ENCODE assay signal across 8 cellular contexts in the genomic region with DNA sequence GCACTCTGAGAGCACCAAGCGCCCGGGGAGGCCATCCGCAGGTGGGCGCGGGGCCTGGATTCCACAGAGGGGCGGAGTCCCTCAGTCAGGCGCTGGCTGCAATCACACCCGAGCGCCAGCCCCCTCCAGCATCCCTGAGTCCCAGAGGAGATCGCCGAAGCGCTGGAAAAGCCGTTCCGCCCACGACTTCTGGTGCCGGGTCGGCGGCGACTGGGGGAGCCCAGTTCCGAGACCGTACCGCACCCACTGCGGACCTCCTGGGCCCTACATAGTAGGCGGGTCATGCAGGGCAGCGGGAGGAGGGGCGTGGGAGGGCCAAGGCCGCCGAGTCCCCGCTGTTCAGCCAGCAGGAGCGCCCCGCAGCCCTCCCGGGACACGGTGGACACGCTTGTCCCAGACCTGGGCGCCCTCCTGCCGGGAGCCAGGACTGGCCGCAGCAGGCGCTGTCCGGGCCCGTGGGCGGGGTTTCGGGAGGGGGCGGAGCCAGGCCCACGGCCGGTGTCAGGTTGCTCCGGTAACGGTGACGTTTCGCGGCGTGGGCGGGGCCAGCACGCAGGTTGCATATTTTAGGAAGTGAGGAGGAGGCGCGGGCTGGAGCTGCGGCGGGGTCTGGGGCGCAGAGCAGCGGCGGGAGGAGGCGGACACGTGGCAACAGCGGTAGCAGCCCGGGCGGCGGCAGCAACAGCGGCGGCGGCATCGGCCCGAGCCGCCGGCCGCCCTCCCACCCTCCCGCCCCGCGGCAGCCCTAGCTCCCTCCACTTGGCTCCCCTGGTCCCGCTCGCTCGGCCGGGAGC. TPM values are rescaled to one million over a fixed set of nuclear protein-coding genes. Genes with fewer than 3 reads are reported as not detected.
DNase-seq lines count a peak whose midpoint lies in the region; ATAC-seq and TF ChIP-seq lines count a peak whose summit lies in the region.

A gene (plus strand): TSS at position 594 of the 794 bp plus-strand sequence. CDS start 268 bp downstream, outside the sequence.

- H3K27me3 Mint-ChIP-seq in activated CD4-positive, alpha-beta T cell treated with anti-CD3 and anti-CD28 coated beads, Interleukin-2, amount 10 ng/mL, durations not matched to agents 24 days and 14 days = peaks cover 22% of the 10 kb centered on the region

- peak within 1 kb of the TSS; percentile 90 for H3K27ac ChIP-seq in colonic mucosa

- peaks cover 18% of the 10 kb centered on the region for H3K36me3 Mint-ChIP-seq in activated CD4-positive, alpha-beta T cell treated with anti-CD3 and anti-CD28 coated beads, Interleukin-2, amount 10 ng/mL, durations not matched to agents 24 days and 14 days (ENCODE audit: low read depth)

- H3K9ac ChIP-seq in colonic mucosa (ENCODE audit: low read depth in 2 of 2, low read length in 2 of 2) = peak within 1 kb of the TSS; percentile 89 to 96

- H3K36me3 ChIP-seq in colonic mucosa = no peaks in the 10 kb centered on the region

- H3K4me3 ChIP-seq in colonic mucosa = peak within 1 kb of the TSS; percentile 85

- no peaks in the 10 kb centered on the region for H3K9me3 Mint-ChIP-seq in activated CD4-positive, alpha-beta T cell treated with anti-CD3 and anti-CD28 coated beads, Interleukin-2, amount 10 ng/mL, durations not matched to agents 24 days and 14 days

- ATAC-seq in GM19372 (IDR thresholded peaks at IDR 0.05; ENCODE audit: low read depth, unreplicated experiment) (peak; percentile 67), HG03521 (IDR thresholded peaks at IDR 0.05; ENCODE audit: unreplicated experiment) (peak; percentile 67), left colon (peak; percentile 78)

- no peaks in the 10 kb centered on the region for H3K27me3 ChIP-seq in colonic mucosa

- peak within 1 kb of the TSS; percentile 96 for H3K27ac Mint-ChIP-seq in activated CD4-positive, alpha-beta T cell treated with anti-CD3 and anti-CD28 coated beads, Interleukin-2, amount 10 ng/mL, durations not matched to agents 24 days and 14 days

- intact Hi-C loops in activated CD4-positive, alpha-beta T cell treated with anti-CD3 and anti-CD28 coated beads, Interleukin-2, amount 10 ng/mL, durations not matched to agents 24 days and 14 days (cut with micrococcal nuclease) = loop anchor here (2.0 to 10.0 kb wide), 4 partner anchors 14 to 1292 kb away; no protein-coding TSS in a partner anchor
- intact Hi-C loops in colonic mucosa (cut with DNase I) (no loop called here), left colon (cut with DNase I, micrococcal nuclease) (no loop called here)

- TF ChIP-seq CTCF in colonic mucosa (IDR thresholded peaks at IDR 0.05) = no peak

- H3K4me3 Mint-ChIP-seq in activated CD4-positive, alpha-beta T cell treated with anti-CD3 and anti-CD28 coated beads, Interleukin-2, amount 10 ng/mL, durations not matched to agents 24 days and 14 days = peak within 1 kb of the TSS; percentile 96

- H3K4me1 Mint-ChIP-seq in activated CD4-positive, alpha-beta T cell treated with anti-CD3 and anti-CD28 coated beads, Interleukin-2, amount 10 ng/mL, durations not matched to agents 24 days and 14 days = peaks cover 32% of the 10 kb centered on the region

- DNase-seq in C1 segment of cervical spinal cord (lab: John Stamatoyannopoulos, UW) = peak; percentile 42 to 95 (median 91)
- DNase-seq in NCI-H526 treated with DMSO at 0.1 percent for 48 hours (lab: John Stamatoyannopoulos, UW) = peak; percentile 94
- peak; percentile 99 for DNase-seq in activated CD4-positive, alpha-beta T cell treated with anti-CD3 and anti-CD28 coated beads, Interleukin-2, amount 10 ng/mL, durations not matched to agents 24 days and 14 days
- peak; percentile 99 for DNase-seq in colonic mucosa
- DNase-seq in left colon = peak; percentile 97 to 100
- DNase-seq in stimulated activated CD4-positive, alpha-beta T cell treated with anti-CD3 and anti-CD28 coated beads, Interleukin-1b, Interleukin-23, amount 100 ng/mL, for 4 hours (ENCODE audit: low read depth in 2 of 2) = peak; percentile 99

- H3K4me1 ChIP-seq in colonic mucosa = peaks cover 6% of the 10 kb centered on the region

- H3K9me3 ChIP-seq in colonic mucosa = no peaks in the 10 kb centered on the region

RNA-seq across cellular contexts. Expression of the gene that starts here (rescaled TPM):
- total RNA-seq in activated CD4-positive, alpha-beta T cell treated with anti-CD3 and anti-CD28 coated beads, Interleukin-2, amount 10 ng/mL, durations not matched to agents 24 days and 14 days = 252 and 261 TPM in 2 replicates
- total RNA-seq in colonic mucosa (100 to 1,000 TPM; 718 to 936 TPM), left colon (1,000 to 10,000 TPM; 1,822 to 3,252 TPM)

Comparison
In these comparisons a context has a peak if more than half of its experiments do, and no peak if none do; other contexts are left out.
1. Peak in every context shown above with its lines: DNase-seq, ATAC-seq, H3K4me3 ChIP-seq and H3K27ac ChIP-seq.